ENCODE assay signal across 16 cellular contexts in the genomic region with DNA sequence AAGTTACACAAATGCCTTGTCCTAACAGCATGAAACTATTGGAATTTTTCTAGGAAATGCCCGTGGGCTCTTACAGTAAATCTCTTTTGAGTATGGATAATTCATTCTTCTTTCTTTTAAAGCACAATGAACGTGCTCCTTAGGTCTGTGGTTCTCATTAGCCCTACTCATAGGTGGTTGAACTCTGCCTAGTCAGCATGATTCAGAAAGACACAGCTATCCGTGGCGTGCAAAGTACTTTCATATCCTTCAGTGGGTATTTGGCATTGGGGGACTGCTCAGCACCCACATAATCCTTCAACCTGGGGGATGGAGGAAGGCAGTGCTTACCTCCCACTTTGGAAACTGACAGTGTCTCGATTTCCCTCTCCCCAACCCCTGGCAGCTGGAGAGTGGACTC.
DNase-seq lines count a peak whose midpoint lies in the region; ATAC-seq, FAIRE-seq and TF ChIP-seq lines count a peak whose summit lies in the region.
"Had no signal": no experiment of that assay in that cellular context is flagged by ENCODE, and none has a peak within 500 bp of the region (broad histone marks: within the 10 kb centered on the region; RNA-seq: fewer than 3 reads in every experiment).

No MANE protein-coding gene starts in this region.

- POLR2A ChIA-PET in HepG2 (lab: Yijun Ruan, JAX) = no interaction called here

- DNase-seq in HepG2 (ENCODE audit: low spot score) (no peak), right lobe of liver (no peak), RPMI8226 (peak; percentile 50), left lobe of liver (ENCODE audit: low spot score) (no peak), cardiac septum (ENCODE audit: low spot score) (no peak), HCEC 1CT (no peak)
- DNase-seq: CD4-positive, alpha-beta memory T cell; DMS153; GDM1; GOT3; H7 had no signal

- TF ChIP-seq CTCF in HepG2 (CRISPR knock-in tag; IDR thresholded peaks at IDR 0.05) = no peak
- no peak for TF ChIP-seq CTCF in right lobe of liver (IDR thresholded peaks at IDR 0.05)

- no TSS peak for BruUV-seq in HepG2 (replicated peaks; lab: Mats Ljungman, UMichigan)

- no peak for TF ChIP-seq POLR2A in HepG2 (IDR thresholded peaks at IDR 0.05; ENCODE audit: insufficient read depth in 1 of 2, low read depth in 2 of 2, low read length in 2 of 2)
- no peak for TF ChIP-seq POLR2A in right lobe of liver (IDR thresholded peaks at IDR 0.05)

- ATAC-seq in HepG2 (no peak), right lobe of liver (no peak), left lobe of liver (peak; percentile 16), GM21528 (IDR thresholded peaks at IDR 0.05; ENCODE audit: low FRiP score, unreplicated experiment) (no peak)

- no peak for FAIRE-seq in HepG2 (lab: Jason Lieb, UNC)
- FAIRE-seq: GM12892, GM18507 had no signal

- H2AFZ ChIP-seq in HepG2 (ENCODE audit: low read length) = no peak overlapping the region

- TF ChIP-seq EP300 in HepG2 (IDR thresholded peaks at IDR 0.05; ENCODE audit: low read depth in 2 of 2, low read length in 2 of 2) (no peak), HepG2 (CRISPR knock-in tag; IDR thresholded peaks at IDR 0.05; ENCODE audit: borderline replicate concordance) (no peak)

- in situ Hi-C loops in HepG2 (cut with HindIII; ENCODE audit: extremely low pct_ligation_motif_present, low pct_unique_long_range_greater_than_20kb) = no loop called here

- no peak overlapping the region for H3K9ac ChIP-seq in HepG2 (ENCODE audit: insufficient read depth, low read depth, low read length)
- H3K9ac ChIP-seq: BLaER1 had no signal

- no peak overlapping the region for H3K4me2 ChIP-seq in HepG2 (ENCODE audit: low read depth, low read length)
- H3K4me2 ChIP-seq: BLaER1 had no signal

- H3K27ac ChIP-seq in HepG2 (ENCODE audit: extremely low read length, insufficient read depth, low read length) (no peak overlapping the region), right lobe of liver (no peak overlapping the region)
- H3K27ac ChIP-seq: 22Rv1, BLaER1 had no signal

- H3K4me3 ChIP-seq in HepG2 (replicated peaks in 1 of 3; ENCODE audit: insufficient read depth in 1 of 3, low read depth in 2 of 3, low read length in 3 of 3) (no peak overlapping the region), right lobe of liver (no peak overlapping the region)
- H3K4me3 ChIP-seq: BLaER1 had no signal

- no peaks in the 10 kb centered on the region for H3K79me2 ChIP-seq in HepG2 (ENCODE audit: insufficient read depth, low read length)

- intact Hi-C loops in HepG2 (cut with micrococcal nuclease; ENCODE audit: unreplicated experiment) (no loop called here), right lobe of liver (cut with DNase I) (no loop called here), cardiac septum (cut with DNase I) (no loop called here)

- H4K20me1 ChIP-seq in HepG2 (ENCODE audit: insufficient read depth, low read length) = no peaks in the 10 kb centered on the region
- H4K20me1 ChIP-seq: BLaER1 had no signal

- peaks cover 10% of the 10 kb centered on the region; the same call in 1 of the 2 replicates for H3K9me3 ChIP-seq in HepG2 (ENCODE audit: low read length)
- H3K9me3 ChIP-seq in right lobe of liver = no peaks in the 10 kb centered on the region

- TF ChIP-seq RAD21 in HepG2 (CRISPR knock-in tag; IDR thresholded peaks at IDR 0.05) = no peak

- no peaks in the 10 kb centered on the region for H3K4me1 ChIP-seq in HepG2 (ENCODE audit: insufficient read depth, low read length)
- H3K4me1 ChIP-seq in right lobe of liver = no peaks in the 10 kb centered on the region

- 22% methylated on average over 4 of the region's 5 CpGs for WGBS in HepG2 (ENCODE audit: low lambda C conversion rate)
- 68% methylated on average over 4 of the region's 5 CpGs for WGBS in right lobe of liver (ENCODE audit: insufficient coverage, low coverage, low lambda C conversion rate, missing lambda C conversion rate)

- CTCF ChIA-PET in HepG2 (lab: Yijun Ruan, JAX; ENCODE audit: low intra/inter-chr PET ratio, low total read pairs) = no interaction called here

- H3K27me3 ChIP-seq in HepG2 (ENCODE audit: control insufficient read depth in 1 of 2, insufficient read depth in 2 of 2, low read length in 2 of 2) = no peaks in the 10 kb centered on the region
- H3K27me3 ChIP-seq in right lobe of liver = no peaks in the 10 kb centered on the region
- H3K27me3 ChIP-seq: BLaER1 had no signal

- H3K36me3 ChIP-seq in HepG2 (replicated peaks in 1 of 2; ENCODE audit: control insufficient read depth in 1 of 2, insufficient read depth in 2 of 2, low read length in 2 of 2) (no peaks in the 10 kb centered on the region), right lobe of liver (no peaks in the 10 kb centered on the region)

TF ChIP-seq in HepG2, 621 proteins besides CTCF, POLR2A, EP300 and RAD21:
- TF ChIP-seq MTA1 (CRISPR knock-in tag; IDR thresholded peaks at IDR 0.05; ENCODE audit: borderline replicate concordance) (no peak), MAFK (conservative IDR thresholded peaks at IDR 0.05 in 1 of 2, IDR thresholded peaks at IDR 0.05 in 1 of 2; ENCODE audit: low read length in 2 of 2) (peak; percentile 19 to 60; a peak in 3 of 4 replicates)
TF ChIP-seq in HepG2: peak in this region for 1.
